ENCODE assay signal across 11 cellular contexts in the genomic region with DNA sequence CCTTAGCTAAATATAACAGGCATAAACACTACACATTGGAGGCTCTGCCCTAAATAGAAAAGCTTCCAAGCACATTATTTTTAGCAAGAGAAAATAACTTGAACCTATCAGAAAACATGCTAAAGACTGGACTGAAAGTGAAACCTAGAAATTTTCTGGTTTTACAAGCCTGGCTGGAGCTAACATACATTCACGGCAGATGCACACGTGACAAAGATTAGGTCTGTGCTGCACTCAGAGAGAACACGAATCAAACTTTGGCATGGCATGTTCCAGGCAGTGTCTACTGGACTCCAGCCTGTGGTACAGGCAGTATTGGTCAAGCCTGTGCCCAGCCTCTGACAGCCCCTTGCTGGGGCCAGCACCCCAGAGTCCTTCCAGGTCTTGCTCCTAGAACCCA.
DNase-seq lines count a peak whose midpoint lies in the region; ATAC-seq and TF ChIP-seq lines count a peak whose summit lies in the region.
"Had no signal": no experiment of that assay in that cellular context is flagged by ENCODE, and none has a peak within 500 bp of the region (broad histone marks: within the 10 kb centered on the region; RNA-seq: fewer than 3 reads in every experiment).

No MANE protein-coding gene starts in this region.

- H3K9ac ChIP-seq in Loucy (ENCODE audit: low read depth, low read length, poor library complexity, severe bottlenecking) = peak overlapping the region; percentile 8
- H3K9ac ChIP-seq in mesendoderm (ENCODE audit: low read length) = no peak overlapping the region

- H3K36me3 ChIP-seq in Loucy (ENCODE audit: insufficient read depth, low read length) (no peaks in the 10 kb centered on the region), mesendoderm (ENCODE audit: control insufficient read depth, insufficient read depth, low read length) (no peaks in the 10 kb centered on the region)
- H3K36me3 ChIP-seq: neutrophil had no signal

- H2AFZ ChIP-seq in Loucy (ENCODE audit: low read length) = peak overlapping the region; percentile 34

- H3K9me2 ChIP-seq in Loucy (replicated peaks; ENCODE audit: low read depth, low read length) = no peaks in the 10 kb centered on the region

- no peaks in the 10 kb centered on the region for H3F3A ChIP-seq in Loucy (ENCODE audit: low read depth)

- H3K27me3 ChIP-seq in Loucy (ENCODE audit: insufficient read depth, low read length, poor library complexity, severe bottlenecking) (no peaks in the 10 kb centered on the region), mesendoderm (ENCODE audit: insufficient read depth, low read length, poor library complexity) (no peaks in the 10 kb centered on the region)
- H3K27me3 ChIP-seq: neutrophil had no signal

- H2BK15ac ChIP-seq in mesendoderm (replicated peaks; ENCODE audit: low read depth) = no peak overlapping the region

- H2AK5ac ChIP-seq in mesendoderm (ENCODE audit: low read length) = no peak overlapping the region

- H3K18ac ChIP-seq in mesendoderm (ENCODE audit: low read length) = no peak overlapping the region

- no peak overlapping the region for H4K8ac ChIP-seq in mesendoderm (ENCODE audit: low read depth, low read length)

- no CpG with 5 or more reads among the region's 3 CpGs for WGBS in mesendoderm (ENCODE audit: extremely low coverage, insufficient coverage, low lambda C conversion rate)

- H3K9me3 ChIP-seq in Loucy (ENCODE audit: insufficient read depth, low read depth, low read length) = no peaks in the 10 kb centered on the region
- H3K9me3 ChIP-seq: neutrophil had no signal

- in situ Hi-C loops in ACHN (cut with HindIII; ENCODE audit: low pct_ligation_motif_present, low pct_unique_long_range_greater_than_20kb, low sequenced_read_pairs) = no loop called here

- DNase-seq in mesendoderm (no peak), mucosa of gallbladder (ENCODE audit: low spot score) (no peak), ACHN (no peak)
- no peak for DNase-seq in stimulated activated CD4-positive, alpha-beta T cell treated with anti-CD3 and anti-CD28 coated beads, Interleukin-4, amount 100 ng/mL, for 1 hour
- DNase-seq: effector CD4-positive, alpha-beta T cell; NCI-H1092 had no signal

- no peaks in the 10 kb centered on the region for H4K20me1 ChIP-seq in Loucy (ENCODE audit: insufficient read depth, low read length, poor library complexity, severe bottlenecking)

- H3K79me1 ChIP-seq in mesendoderm (ENCODE audit: low read length) = no peaks in the 10 kb centered on the region

- H3K4ac ChIP-seq in mesendoderm (ENCODE audit: low read depth, low read length) = no peak overlapping the region

- H2BK5ac ChIP-seq in mesendoderm (ENCODE audit: low read length) = no peak overlapping the region

- peak overlapping the region; percentile 0 for H3K4me2 ChIP-seq in Loucy (ENCODE audit: low read depth, low read length, poor library complexity, severe bottlenecking)
- no peak overlapping the region for H3K4me2 ChIP-seq in mesendoderm (ENCODE audit: low read length)

- no peak overlapping the region for H3K4me3 ChIP-seq in Loucy (ENCODE audit: low read length, poor library complexity, severe bottlenecking)
- H3K4me3 ChIP-seq in mesendoderm (ENCODE audit: low read length) = no peak overlapping the region

- H4K5ac ChIP-seq in mesendoderm (ENCODE audit: low read length) = no peak overlapping the region

- TF ChIP-seq CTCF in Loucy (conservative IDR thresholded peaks at IDR 0.05; ENCODE audit: low read length) = no peak

- ATAC-seq in GM18868 (IDR thresholded peaks at IDR 0.05; ENCODE audit: unreplicated experiment) (peak; percentile 76), GM21723 (IDR thresholded peaks at IDR 0.05; ENCODE audit: unreplicated experiment) (peak; percentile 86), GM18519 (IDR thresholded peaks at IDR 0.05; ENCODE audit: low FRiP score, unreplicated experiment) (no peak)

- H3K79me2 ChIP-seq in Loucy (ENCODE audit: insufficient read depth, low read length) = no peaks in the 10 kb centered on the region
- no peaks in the 10 kb centered on the region for H3K79me2 ChIP-seq in mesendoderm (ENCODE audit: control insufficient read depth, insufficient read depth, low read length)

- no peak overlapping the region for H3K27ac ChIP-seq in mesendoderm (ENCODE audit: low read depth, low read length)
- H3K27ac ChIP-seq: neutrophil had no signal

- peaks cover 47% of the 10 kb centered on the region for H3K4me1 ChIP-seq in Loucy (ENCODE audit: insufficient read depth, low read length, poor library complexity, severe bottlenecking)
- H3K4me1 ChIP-seq in mesendoderm (ENCODE audit: control insufficient read depth, low read depth, low read length) = no peaks in the 10 kb centered on the region

- H3K23ac ChIP-seq in mesendoderm (ENCODE audit: low read length) = peak overlapping the region; percentile 66

- no peak overlapping the region for H2BK120ac ChIP-seq in mesendoderm (ENCODE audit: low read depth, low read length)

- H3K56ac ChIP-seq in mesendoderm (ENCODE audit: low read length) = no peak overlapping the region
